Comparison of ENCODE assay signal across 14 cellular contexts in the genomic region with DNA sequence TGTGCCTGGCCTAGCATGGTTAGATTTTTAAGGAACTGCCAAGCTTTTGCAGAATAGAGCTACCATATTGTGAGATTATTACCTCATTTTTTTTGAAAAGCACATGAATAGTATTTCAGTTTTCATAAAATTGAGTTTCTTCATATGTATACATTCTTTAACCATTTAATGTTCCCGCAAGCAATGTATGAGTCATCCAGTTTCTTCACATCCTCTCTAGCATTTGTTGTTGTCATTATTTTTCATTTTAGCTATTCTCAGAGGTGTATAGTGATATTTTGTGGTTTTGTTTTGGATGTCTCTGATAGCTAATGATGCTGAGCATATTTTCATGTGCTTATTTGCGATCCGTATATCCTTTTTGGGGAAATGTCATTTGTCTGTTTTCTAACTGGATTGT.
A peak's percentile ranks its signal among the peaks of the same experiment; 100 is the strongest.
DNase-seq lines count a peak whose midpoint lies in the region; TF ChIP-seq lines count a peak whose summit lies in the region.
"Had no signal": no experiment of that assay in that cellular context is flagged by ENCODE, and none has a peak within 500 bp of the region (broad histone marks: within the 10 kb centered on the region; RNA-seq: fewer than 3 reads in every experiment).

No MANE protein-coding gene starts in this region.

- DNase-seq in ELR (ENCODE audit: low read depth), result peak; percentile 1
- DNase-seq in NB4 (ENCODE audit: low read depth), result peak; percentile 6
- DNase-seq in fibroblast of mammary gland (ENCODE audit: low read depth), result peak; percentile 52
- no peak for DNase-seq in activated naive CD4-positive, alpha-beta T cell treated with Interleukin-2 at 50 U/mL for 16 hours
- no peak for DNase-seq in NCI-H82 treated with DMSO at 0.1 percent for 48 hours (lab: John Stamatoyannopoulos, UW; ENCODE audit: unreplicated experiment)
- no peak for DNase-seq in activated T-helper 1 cell treated with anti-CD3 and anti-CD28 coated beads, Interleukin-12 subunit alpha, Interleukin-12 subunit beta, Interleukin-2, Interleukin-4 antibody, amounts not matched to agents 30 ng/mL and 10 ng/mL and 1 ng/mL, durations not matched to agents 14 hours and 24 hours and 36 hours (ENCODE audit: low spot score)
- no peak for DNase-seq in GOT3 (lab: John Stamatoyannopoulos, UW)
- DNase-seq: Caco-2; CD8-positive, alpha-beta memory T cell; DND-41; HCEC 1CT; HFFc6 had no signal

- H3K4me3 ChIP-seq in NB4 (ENCODE audit: low read depth, low read length), result no peak overlapping the region
- no peak overlapping the region for H3K4me3 ChIP-seq in fibroblast of mammary gland (ENCODE audit: control insufficient read depth, low read depth, low read length)

- no peak overlapping the region for H3K27ac Mint-ChIP-seq in activated T-helper 1 cell treated with anti-CD3 and anti-CD28 coated beads, Interleukin-12 subunit alpha, Interleukin-12 subunit beta, Interleukin-2, Interleukin-4 antibody, amounts not matched to agents 30 ng/mL and 10 ng/mL and 1 ng/mL, durations not matched to agents 14 hours and 24 hours and 36 hours
- H3K27ac Mint-ChIP-seq: CD8-positive, alpha-beta memory T cell; HFFc6 had no signal

- H3K4me1 Mint-ChIP-seq in activated T-helper 1 cell treated with anti-CD3 and anti-CD28 coated beads, Interleukin-12 subunit alpha, Interleukin-12 subunit beta, Interleukin-2, Interleukin-4 antibody, amounts not matched to agents 30 ng/mL and 10 ng/mL and 1 ng/mL, durations not matched to agents 14 hours and 24 hours and 36 hours (ENCODE audit: low read depth), result no peaks in the 10 kb centered on the region
- H3K4me1 Mint-ChIP-seq: CD8-positive, alpha-beta memory T cell had no signal

- TF ChIP-seq POLR2A in NB4 (IDR thresholded peaks at IDR 0.05; ENCODE audit: extremely low read depth, insufficient read length), result no peak

- no peaks in the 10 kb centered on the region for H3K36me3 Mint-ChIP-seq in activated T-helper 1 cell treated with anti-CD3 and anti-CD28 coated beads, Interleukin-12 subunit alpha, Interleukin-12 subunit beta, Interleukin-2, Interleukin-4 antibody, amounts not matched to agents 30 ng/mL and 10 ng/mL and 1 ng/mL, durations not matched to agents 14 hours and 24 hours and 36 hours (ENCODE audit: low read depth)
- H3K36me3 Mint-ChIP-seq: CD8-positive, alpha-beta memory T cell had no signal

- H3K27me3 Mint-ChIP-seq in activated T-helper 1 cell treated with anti-CD3 and anti-CD28 coated beads, Interleukin-12 subunit alpha, Interleukin-12 subunit beta, Interleukin-2, Interleukin-4 antibody, amounts not matched to agents 30 ng/mL and 10 ng/mL and 1 ng/mL, durations not matched to agents 14 hours and 24 hours and 36 hours (ENCODE audit: insufficient read depth), result peaks cover 2% of the 10 kb centered on the region

- TF ChIP-seq CTCF in C4-2B (conservative IDR thresholded peaks at IDR 0.05) (no peak), NB4 (IDR thresholded peaks at IDR 0.05; ENCODE audit: low read depth, low read length) (no peak), fibroblast of mammary gland (conservative IDR thresholded peaks at IDR 0.05; ENCODE audit: control insufficient read depth, insufficient read depth, low read depth, low read length) (no peak)

- H3K4me3 Mint-ChIP-seq in activated T-helper 1 cell treated with anti-CD3 and anti-CD28 coated beads, Interleukin-12 subunit alpha, Interleukin-12 subunit beta, Interleukin-2, Interleukin-4 antibody, amounts not matched to agents 30 ng/mL and 10 ng/mL and 1 ng/mL, durations not matched to agents 14 hours and 24 hours and 36 hours, result no peak overlapping the region
- H3K4me3 Mint-ChIP-seq: CD8-positive, alpha-beta memory T cell; HFFc6 had no signal

- no peaks in the 10 kb centered on the region for H3K9me3 Mint-ChIP-seq in activated T-helper 1 cell treated with anti-CD3 and anti-CD28 coated beads, Interleukin-12 subunit alpha, Interleukin-12 subunit beta, Interleukin-2, Interleukin-4 antibody, amounts not matched to agents 30 ng/mL and 10 ng/mL and 1 ng/mL, durations not matched to agents 14 hours and 24 hours and 36 hours
- H3K9me3 Mint-ChIP-seq: CD8-positive, alpha-beta memory T cell; HFFc6 had no signal

- H3K27ac ChIP-seq in C4-2B, result peak overlapping the region; percentile 87
- H3K27ac ChIP-seq: HL-60 had no signal

- intact Hi-C loops in activated T-helper 1 cell treated with anti-CD3 and anti-CD28 coated beads, Interleukin-12 subunit alpha, Interleukin-12 subunit beta, Interleukin-2, Interleukin-4 antibody, amounts not matched to agents 30 ng/mL and 10 ng/mL and 1 ng/mL, durations not matched to agents 14 hours and 24 hours and 36 hours (cut with micrococcal nuclease), result no loop called here

Comparison
In these comparisons a context has a peak if more than half of its experiments do, and no peak if none do; other contexts are left out.
1. DNase-seq: peak in ELR (single experiment), NB4 (single experiment) and fibroblast of mammary gland (single experiment); none in activated naive CD4-positive, alpha-beta T cell treated with Interleukin-2 at 50 U/mL for 16 hours (single experiment), NCI-H82 treated with DMSO at 0.1 percent for 48 hours (single experiment), activated T-helper 1 cell treated with anti-CD3 and anti-CD28 coated beads, Interleukin-12 subunit alpha, Interleukin-12 subunit beta, Interleukin-2, Interleukin-4 antibody, amounts not matched to agents 30 ng/mL and 10 ng/mL and 1 ng/mL, durations not matched to agents 14 hours and 24 hours and 36 hours (single experiment) and GOT3 (single experiment).